ENCODE assay signal across 13 cellular contexts in genomic region chr6:52522655-52523054, GRCh38. TPM values are rescaled to one million over a fixed set of nuclear protein-coding genes. Genes with fewer than 3 reads are reported as not detected.
DNase-seq lines count a peak whose midpoint lies in the region; ATAC-seq and TF ChIP-seq lines count a peak whose summit lies in the region.
"Had no signal": no experiment of that assay in that cellular context is flagged by ENCODE, and none has a peak within 500 bp of the region (broad histone marks: within the 10 kb centered on the region; RNA-seq: fewer than 3 reads in every experiment).

No MANE protein-coding gene starts in this region.

- peaks cover 0 to 4% (median 0%) of the 10 kb centered on the region in 9 donors for H3K36me3 ChIP-seq in heart left ventricle
- no peaks in the 10 kb centered on the region for H3K36me3 ChIP-seq in gastrocnemius medialis
- no peaks in the 10 kb centered on the region for H3K36me3 ChIP-seq in CD8-positive, alpha-beta T cell (ENCODE audit: insufficient read depth, low read length)

- H3K27me3 ChIP-seq in heart left ventricle (no peaks in the 10 kb centered on the region), gastrocnemius medialis (no peaks in the 10 kb centered on the region)
- H3K27me3 ChIP-seq in CD8-positive, alpha-beta T cell (ENCODE audit: insufficient read depth, low read length): no peaks in the 10 kb centered on the region

- peaks cover 36% of the 10 kb centered on the region for H3K4me1 Mint-ChIP-seq in WTC11
- peaks cover 4% of the 10 kb centered on the region for H3K4me1 Mint-ChIP-seq in CD8-positive, alpha-beta T cell (ENCODE audit: low read depth)

- H3K4me1 ChIP-seq in heart left ventricle: peaks cover 4 to 48% (median 30%) of the 10 kb centered on the region in 12 donors
- H3K4me1 ChIP-seq in gastrocnemius medialis: peaks cover 18 to 25% of the 10 kb centered on the region in 2 donors
- no peaks in the 10 kb centered on the region for H3K4me1 ChIP-seq in CD8-positive, alpha-beta T cell (ENCODE audit: insufficient read depth, low read length)

- POLR2A ChIA-PET in WTC11 (lab: Charles Lee): no interaction called here
- POLR2A ChIA-PET in CD8-positive, alpha-beta T cell (lab: Charles Lee): no interaction called here

- H3K36me3 Mint-ChIP-seq in WTC11: peaks cover 3% of the 10 kb centered on the region; the same call in 1 of the 2 replicates
- H3K36me3 Mint-ChIP-seq in CD8-positive, alpha-beta T cell: peaks cover 26% of the 10 kb centered on the region

- TF ChIP-seq CTCF in WTC11 (IDR thresholded peaks at IDR 0.05) (no peak), heart left ventricle (IDR thresholded peaks at IDR 0.05) (no peak), gastrocnemius medialis (IDR thresholded peaks at IDR 0.05 in 4 of 5, conservative IDR thresholded peaks at IDR 0.05 in 1 of 5) (no peak)
- no peak for TF ChIP-seq CTCF in CD8-positive, alpha-beta T cell (IDR thresholded peaks at IDR 0.05)

- peak overlapping the region in 11 of 12 donors; percentile 35 to 77 (median 56) for H3K27ac ChIP-seq in heart left ventricle
- peak overlapping the region; percentile 41 to 75 (median 61) for H3K27ac ChIP-seq in gastrocnemius medialis
- no peak overlapping the region for H3K27ac ChIP-seq in CD8-positive, alpha-beta T cell (ENCODE audit: low read depth, low read length)
- H3K27ac ChIP-seq: epithelial cell of prostate had no signal

- 51 to 62% (median 55%) methylated on average over 3 of the region's 3 CpGs for WGBS in heart left ventricle, 4 donors

- TF ChIP-seq POLR2A in heart left ventricle (IDR thresholded peaks at IDR 0.05) (no peak), gastrocnemius medialis (IDR thresholded peaks at IDR 0.05) (no peak)

- H3K27ac Mint-ChIP-seq in WTC11: peak overlapping the region; percentile 48
- H3K27ac Mint-ChIP-seq in CD8-positive, alpha-beta T cell: no peak overlapping the region
- H3K27ac Mint-ChIP-seq: activated naive CD8-positive, alpha-beta T cell treated with anti-CD3 and anti-CD28 coated beads, Interleukin-2, amount 50 U/mL, for 24 hours; T-helper 17 cell had no signal

- peak; percentile 44 for DNase-seq in EL
- DNase-seq in WTC11 (ENCODE audit: low spot score): no peak
- DNase-seq in heart left ventricle: no peak
- DNase-seq in gastrocnemius medialis: no peak
- no peak for DNase-seq in CD8-positive, alpha-beta T cell
- DNase-seq in NK-92 (lab: John Stamatoyannopoulos, UW; ENCODE audit: unreplicated experiment): no peak
- DNase-seq in HPDE6-E6E7 (ENCODE audit: extremely low spot score): no peak
- DNase-seq: activated naive CD8-positive, alpha-beta T cell treated with anti-CD3 and anti-CD28 coated beads, Interleukin-2, amount 50 U/mL, for 24 hours; NCI-H1092; NCI-H748 treated with DMSO at 0.1 percent for 48 hours; T-helper 17 cell had no signal

- ATAC-seq in WTC11 (no peak), heart left ventricle (peak in 3 of 4 donors; percentile 19 to 63 (median 35)), gastrocnemius medialis (peak in 1 of 2 donors; percentile 28), HG03521 (IDR thresholded peaks at IDR 0.05; ENCODE audit: unreplicated experiment) (no peak)
- no peak for ATAC-seq in CD8-positive, alpha-beta T cell
- ATAC-seq: activated naive CD8-positive, alpha-beta T cell treated with anti-CD3 and anti-CD28 coated beads, Interleukin-2, amount 50 U/mL, for 24 hours; T-helper 17 cell had no signal

- CTCF ChIA-PET in WTC11 (lab: Charles Lee): interaction anchor here (1.4 to 2.9 kb wide), 3 partner anchors 54 to 129 kb away, joined by 4 to 9 read pairs (median 6); partner anchors contain the start of gene TRAM2
- CTCF ChIA-PET in CD8-positive, alpha-beta T cell (lab: Charles Lee): no interaction called here

- H3K4me3 ChIP-seq in heart left ventricle (no peak overlapping the region), gastrocnemius medialis (no peak overlapping the region)
- no peak overlapping the region for H3K4me3 ChIP-seq in CD8-positive, alpha-beta T cell (ENCODE audit: low read depth, low read length)

- no peak overlapping the region for H3K4me3 Mint-ChIP-seq in WTC11
- H3K4me3 Mint-ChIP-seq in CD8-positive, alpha-beta T cell: no peak overlapping the region
- H3K4me3 Mint-ChIP-seq: activated naive CD8-positive, alpha-beta T cell treated with anti-CD3 and anti-CD28 coated beads, Interleukin-2, amount 50 U/mL, for 24 hours; T-helper 17 cell had no signal

- H3K9me3 Mint-ChIP-seq in WTC11: no peaks in the 10 kb centered on the region
- H3K9me3 Mint-ChIP-seq in CD8-positive, alpha-beta T cell: no peaks in the 10 kb centered on the region
- H3K9me3 Mint-ChIP-seq: activated naive CD8-positive, alpha-beta T cell treated with anti-CD3 and anti-CD28 coated beads, Interleukin-2, amount 50 U/mL, for 24 hours had no signal

- no peaks in the 10 kb centered on the region for H3K27me3 Mint-ChIP-seq in WTC11 (ENCODE audit: low read depth)
- H3K27me3 Mint-ChIP-seq in CD8-positive, alpha-beta T cell (ENCODE audit: low read depth): no peaks in the 10 kb centered on the region
- H3K27me3 Mint-ChIP-seq: activated naive CD8-positive, alpha-beta T cell treated with anti-CD3 and anti-CD28 coated beads, Interleukin-2, amount 50 U/mL, for 24 hours; T-helper 17 cell had no signal

- in situ Hi-C loops in gastrocnemius medialis (cut with MboI; ENCODE audit: low sequenced_read_pairs in 4 of 4): no loop called here

- H3K9me3 ChIP-seq in heart left ventricle: no peaks in the 10 kb centered on the region
- no peaks in the 10 kb centered on the region for H3K9me3 ChIP-seq in gastrocnemius medialis
- no peaks in the 10 kb centered on the region for H3K9me3 ChIP-seq in CD8-positive, alpha-beta T cell (ENCODE audit: low read length)

- intact Hi-C loops in heart left ventricle (cut with DNase I) (no loop called here), gastrocnemius medialis (cut with DNase I; ENCODE audit: low total_unique reads) (loop anchor here (2.0 kb wide), 1 partner anchor 44 kb away; no protein-coding TSS in a partner anchor)
- intact Hi-C loops in CD8-positive, alpha-beta T cell (cut with DNase I, micrococcal nuclease): no loop called here

TF ChIP-seq in WTC11, 78 proteins besides CTCF, POLR2A, EP300 and RAD21:
- no peak for TF ChIP-seq GTF2I (CRISPR knock-in tag; conservative IDR thresholded peaks at IDR 0.05)
- TF ChIP-seq, protein P1, sequence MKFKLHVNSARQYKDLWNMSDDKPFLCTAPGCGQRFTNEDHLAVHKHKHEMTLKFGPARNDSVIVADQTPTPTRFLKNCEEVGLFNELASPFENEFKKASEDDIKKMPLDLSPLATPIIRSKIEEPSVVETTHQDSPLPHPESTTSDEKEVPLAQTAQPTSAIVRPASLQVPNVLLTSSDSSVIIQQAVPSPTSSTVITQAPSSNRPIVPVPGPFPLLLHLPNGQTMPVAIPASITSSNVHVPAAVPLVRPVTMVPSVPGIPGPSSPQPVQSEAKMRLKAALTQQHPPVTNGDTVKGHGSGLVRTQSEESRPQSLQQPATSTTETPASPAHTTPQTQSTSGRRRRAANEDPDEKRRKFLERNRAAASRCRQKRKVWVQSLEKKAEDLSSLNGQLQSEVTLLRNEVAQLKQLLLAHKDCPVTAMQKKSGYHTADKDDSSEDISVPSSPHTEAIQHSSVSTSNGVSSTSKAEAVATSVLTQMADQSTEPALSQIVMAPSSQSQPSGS (CRISPR knock-in tag; IDR thresholded peaks at IDR 0.05; ENCODE audit: borderline replicate concordance, low read depth): no peak
- TF ChIP-seq, protein P2, sequence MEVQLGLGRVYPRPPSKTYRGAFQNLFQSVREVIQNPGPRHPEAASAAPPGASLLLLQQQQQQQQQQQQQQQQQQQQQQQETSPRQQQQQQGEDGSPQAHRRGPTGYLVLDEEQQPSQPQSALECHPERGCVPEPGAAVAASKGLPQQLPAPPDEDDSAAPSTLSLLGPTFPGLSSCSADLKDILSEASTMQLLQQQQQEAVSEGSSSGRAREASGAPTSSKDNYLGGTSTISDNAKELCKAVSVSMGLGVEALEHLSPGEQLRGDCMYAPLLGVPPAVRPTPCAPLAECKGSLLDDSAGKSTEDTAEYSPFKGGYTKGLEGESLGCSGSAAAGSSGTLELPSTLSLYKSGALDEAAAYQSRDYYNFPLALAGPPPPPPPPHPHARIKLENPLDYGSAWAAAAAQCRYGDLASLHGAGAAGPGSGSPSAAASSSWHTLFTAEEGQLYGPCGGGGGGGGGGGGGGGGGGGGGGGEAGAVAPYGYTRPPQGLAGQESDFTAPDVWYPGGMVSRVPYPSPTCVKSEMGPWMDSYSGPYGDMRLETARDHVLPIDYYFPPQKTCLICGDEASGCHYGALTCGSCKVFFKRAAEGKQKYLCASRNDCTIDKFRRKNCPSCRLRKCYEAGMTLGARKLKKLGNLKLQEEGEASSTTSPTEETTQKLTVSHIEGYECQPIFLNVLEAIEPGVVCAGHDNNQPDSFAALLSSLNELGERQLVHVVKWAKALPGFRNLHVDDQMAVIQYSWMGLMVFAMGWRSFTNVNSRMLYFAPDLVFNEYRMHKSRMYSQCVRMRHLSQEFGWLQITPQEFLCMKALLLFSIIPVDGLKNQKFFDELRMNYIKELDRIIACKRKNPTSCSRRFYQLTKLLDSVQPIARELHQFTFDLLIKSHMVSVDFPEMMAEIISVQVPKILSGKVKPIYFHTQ (CRISPR knock-in tag; IDR thresholded peaks at IDR 0.05): no peak
- TF ChIP-seq ETV6 (CRISPR knock-in tag; IDR thresholded peaks at IDR 0.05): no peak
- TF ChIP-seq ZNF317 (CRISPR knock-in tag; IDR thresholded peaks at IDR 0.05; ENCODE audit: borderline replicate concordance, low read depth): no peak
- TF ChIP-seq RORB (CRISPR knock-in tag; IDR thresholded peaks at IDR 0.05): no peak
- TF ChIP-seq EMX1 (CRISPR knock-in tag; IDR thresholded peaks at IDR 0.05): no peak
- TF ChIP-seq MYBL2 (CRISPR knock-in tag; IDR thresholded peaks at IDR 0.05): no peak
- TF ChIP-seq CREB1 (CRISPR knock-in tag; IDR thresholded peaks at IDR 0.05): no peak
- no peak for TF ChIP-seq ZNF671 (CRISPR knock-in tag; IDR thresholded peaks at IDR 0.05)
- TF ChIP-seq ZBTB21 (CRISPR knock-in tag; IDR thresholded peaks at IDR 0.05; ENCODE audit: borderline replicate concordance): no peak
- TF ChIP-seq, protein P3, sequence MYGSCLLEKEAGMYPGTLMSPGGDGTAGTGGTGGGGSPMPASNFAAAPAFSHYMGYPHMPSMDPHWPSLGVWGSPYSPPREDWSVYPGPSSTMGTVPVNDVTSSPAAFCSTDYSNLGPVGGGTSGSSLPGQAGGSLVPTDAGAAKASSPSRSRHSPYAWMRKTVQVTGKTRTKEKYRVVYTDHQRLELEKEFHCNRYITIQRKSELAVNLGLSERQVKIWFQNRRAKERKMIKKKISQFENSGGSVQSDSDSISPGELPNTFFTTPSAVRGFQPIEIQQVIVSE (CRISPR knock-in tag; IDR thresholded peaks at IDR 0.05; ENCODE audit: borderline replicate concordance): no peak

RNA-seq across cellular contexts. Expression of gene TRAM2, which starts 54.2 kb away (rescaled TPM):
- total RNA-seq in WTC11 (2021): 13.4 to 14.4 TPM (median 13.5 TPM) in 3 replicates
- total RNA-seq in heart left ventricle: 10 to 100 TPM in 7 of 9 donors, 1 to 10 TPM in 2; 9.8 to 19.0 (median 12.1) TPM
- 10 to 100 TPM in 1 of 2 donors, 1 to 10 TPM in 1; 4.7 to 13.8 TPM for polyA plus RNA-seq in heart left ventricle
- total RNA-seq in gastrocnemius medialis: 1 to 10 TPM; 2.4 to 4.5 (median 3.6) TPM
- total RNA-seq in CD8-positive, alpha-beta T cell: 1 to 10 TPM; 4.6 to 4.9 TPM

Comparison
In these comparisons a context has a peak if more than half of its experiments do, and no peak if none do; other contexts are left out.
1. ATAC-seq: peak in heart left ventricle (3 of 4); none in WTC11 (single experiment), CD8-positive, alpha-beta T cell (single experiment) and HG03521 (single experiment).